Comparison of ENCODE assay signal across 25 cellular contexts in the genomic region with DNA sequence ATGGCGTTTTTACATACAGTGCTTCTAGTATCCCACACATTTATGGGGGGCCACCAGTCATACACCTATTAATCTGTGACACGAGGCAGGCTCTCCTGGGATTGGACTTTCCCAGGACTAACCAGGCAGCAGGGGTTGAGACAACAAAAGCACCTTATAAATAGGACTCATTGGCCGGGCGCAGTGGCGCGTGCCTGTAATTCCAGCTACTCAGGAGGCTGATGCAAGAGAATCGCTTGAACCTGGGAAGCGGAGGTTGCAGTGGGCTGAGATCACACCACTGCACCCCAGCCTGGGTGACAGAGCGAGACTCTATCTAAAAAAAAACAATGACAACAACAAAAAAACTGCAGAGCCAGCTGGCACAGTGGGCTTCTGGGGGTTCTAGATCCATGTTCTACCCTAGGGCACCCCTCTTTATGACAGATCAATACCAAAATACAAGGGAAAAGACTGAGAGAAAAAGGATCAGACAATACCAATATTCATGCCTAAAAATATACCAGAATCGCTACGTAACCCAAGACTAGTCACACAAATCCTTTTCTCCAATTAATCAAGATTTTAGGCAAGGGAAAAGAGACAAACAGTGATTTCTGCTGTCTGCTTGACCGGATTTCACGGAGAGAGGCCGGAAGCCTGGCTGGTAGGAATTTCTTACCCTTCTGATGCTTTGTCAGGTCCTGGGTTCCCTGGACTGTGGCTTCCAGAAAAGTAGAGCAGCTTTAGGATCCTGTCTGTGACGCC.
"Had no signal": no experiment of that assay in that cellular context is flagged by ENCODE, and none has a peak within 500 bp of the region (broad histone marks: within the 10 kb centered on the region; RNA-seq: fewer than 3 reads in every experiment).

No MANE protein-coding gene starts in this region.

- H3K4me3 ChIP-seq: cardiac muscle cell, Peyer's patch had no signal

- H3K4me3 Mint-ChIP-seq: activated CD4-positive, alpha-beta memory T cell treated with anti-CD3 and anti-CD28 coated beads for 36 hours; activated CD4-positive, alpha-beta T cell treated with anti-CD3 and anti-CD28 coated beads, Interleukin-2, amount 10 ng/mL, durations not matched to agents 7 days and 5 days; activated naive CD4-positive, alpha-beta T cell treated with anti-CD3 and anti-CD28 coated beads for 36 hours; activated naive CD8-positive, alpha-beta T cell treated with anti-CD3 and anti-CD28 coated beads for 36 hours; activated T-cell treated with anti-CD3 and anti-CD28 coated beads, Interleukin-2, amount 50 U/mL, for 4 hours; T-helper 17 cell had no signal

- H3K27me3 ChIP-seq: brain microvascular endothelial cell, cardiac muscle cell, Peyer's patch had no signal

- H3K9me3 Mint-ChIP-seq: activated CD4-positive, alpha-beta memory T cell treated with anti-CD3 and anti-CD28 coated beads for 36 hours; activated CD4-positive, alpha-beta T cell treated with anti-CD3 and anti-CD28 coated beads, Interleukin-2, amount 10 ng/mL, durations not matched to agents 7 days and 5 days; activated naive CD4-positive, alpha-beta T cell treated with anti-CD3 and anti-CD28 coated beads for 36 hours; activated naive CD8-positive, alpha-beta T cell treated with anti-CD3 and anti-CD28 coated beads for 36 hours; activated T-cell treated with anti-CD3 and anti-CD28 coated beads, Interleukin-2, amount 50 U/mL, for 4 hours had no signal

- DNase-seq: activated CD4-positive, alpha-beta memory T cell treated with anti-CD3 and anti-CD28 coated beads for 36 hours; activated CD4-positive, alpha-beta T cell treated with anti-CD3 and anti-CD28 coated beads, Interleukin-2, amount 10 ng/mL, durations not matched to agents 7 days and 5 days; activated CD4-positive, CD25-positive, alpha-beta regulatory T cell; activated CD8-positive, alpha-beta memory T cell treated with anti-CD3 and anti-CD28 coated beads for 24 hours; activated gamma-delta T cell; activated naive CD4-positive, alpha-beta T cell treated with anti-CD3 and anti-CD28 coated beads for 36 hours; activated naive CD8-positive, alpha-beta T cell treated with anti-CD3 and anti-CD28 coated beads for 36 hours; activated T-cell treated with anti-CD3 and anti-CD28 coated beads, Interleukin-2, amount 50 U/mL, for 4 hours; brain microvascular endothelial cell; MM.1S; NCI-H1105; NCI-H1436; NCI-H1694 treated with DMSO at 0.1 percent for 48 hours; NCI-H2029 treated with DMSO at 0.1 percent for 48 hours; NCI-H345; NCI-H510A; NCI-H526 treated with DMSO at 0.1 percent for 48 hours; NK-92 treated with Interleukin-12 subunit alpha and Interleukin-12 subunit beta, amount 100 ng/mL, for 24 hours; OCI-M1; Peyer's patch; Right ventricle myocardium superior; T-helper 17 cell; T-helper 9 cell had no signal

- H3K27ac Mint-ChIP-seq: activated CD4-positive, alpha-beta memory T cell treated with anti-CD3 and anti-CD28 coated beads for 36 hours; activated CD4-positive, alpha-beta T cell treated with anti-CD3 and anti-CD28 coated beads, Interleukin-2, amount 10 ng/mL, durations not matched to agents 7 days and 5 days; activated naive CD4-positive, alpha-beta T cell treated with anti-CD3 and anti-CD28 coated beads for 36 hours; activated naive CD8-positive, alpha-beta T cell treated with anti-CD3 and anti-CD28 coated beads for 36 hours; T-helper 17 cell had no signal

- H3K27me3 Mint-ChIP-seq: activated CD4-positive, alpha-beta memory T cell treated with anti-CD3 and anti-CD28 coated beads for 36 hours; activated CD4-positive, alpha-beta T cell treated with anti-CD3 and anti-CD28 coated beads, Interleukin-2, amount 10 ng/mL, durations not matched to agents 7 days and 5 days had no signal

- H3K27ac ChIP-seq: brain microvascular endothelial cell, cardiac muscle cell, Peyer's patch, RWPE1 had no signal

- H3K4me1 ChIP-seq: Peyer's patch had no signal

- H3K36me3 Mint-ChIP-seq: activated CD4-positive, alpha-beta memory T cell treated with anti-CD3 and anti-CD28 coated beads for 36 hours; activated naive CD8-positive, alpha-beta T cell treated with anti-CD3 and anti-CD28 coated beads for 36 hours had no signal

- H3K9me3 ChIP-seq: Peyer's patch had no signal

- ATAC-seq: activated T-cell treated with anti-CD3 and anti-CD28 coated beads, Interleukin-2, amount 50 U/mL, for 4 hours; T-helper 17 cell had no signal

- H3K36me3 ChIP-seq: brain microvascular endothelial cell, cardiac muscle cell, Peyer's patch had no signal

- H3K4me1 Mint-ChIP-seq: activated CD4-positive, alpha-beta T cell treated with anti-CD3 and anti-CD28 coated beads, Interleukin-2, amount 10 ng/mL, durations not matched to agents 7 days and 5 days; activated naive CD8-positive, alpha-beta T cell treated with anti-CD3 and anti-CD28 coated beads for 36 hours had no signal
